In the genomic region with DNA sequence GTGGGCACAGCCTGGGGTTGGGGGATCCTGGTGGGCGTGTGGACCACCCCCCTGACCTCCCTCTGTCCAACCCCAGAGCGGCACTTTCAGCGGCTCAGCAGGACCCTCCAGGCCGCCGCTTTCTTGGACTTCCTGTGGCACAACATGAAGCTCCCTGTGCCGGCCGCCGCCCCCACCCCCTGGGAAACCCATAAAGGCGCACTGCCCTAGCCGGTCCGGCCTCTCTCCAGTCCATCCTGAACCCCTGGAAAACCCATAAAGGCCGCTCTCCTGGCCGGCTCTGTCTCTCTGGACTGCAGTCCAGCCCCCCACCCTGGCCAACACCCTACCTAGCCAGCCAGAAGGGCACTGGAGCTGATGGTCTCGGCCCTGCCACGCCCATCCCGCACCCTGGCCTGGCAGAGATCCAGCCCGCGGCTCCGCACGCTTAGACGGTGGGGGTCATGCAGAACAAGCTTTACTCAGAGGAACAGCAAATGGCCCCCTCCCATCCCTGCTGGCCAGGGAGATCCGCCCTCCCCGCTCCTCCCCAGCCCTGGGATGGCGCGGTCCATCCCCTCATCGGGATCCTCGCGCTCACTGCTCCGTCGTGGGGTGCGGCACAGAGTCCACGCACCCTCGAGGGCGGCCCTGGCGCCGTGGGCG, we compare ENCODE assay signal across 18 cellular contexts. TPM values are rescaled to one million over a fixed set of nuclear protein-coding genes. Genes with fewer than 3 reads are reported as not detected.
DNase-seq lines count a peak whose midpoint lies in the region; ATAC-seq, FAIRE-seq and TF ChIP-seq lines count a peak whose summit lies in the region.
"Had no signal": no experiment of that assay in that cellular context is flagged by ENCODE, and none has a peak within 500 bp of the region (broad histone marks: within the 10 kb centered on the region; RNA-seq: fewer than 3 reads in every experiment).

No MANE protein-coding gene starts in this region.

- peak overlapping the region; percentile 83; the same call in 1 of the 2 replicates for H4K8ac ChIP-seq in H1 (ENCODE audit: extremely low read depth, insufficient read depth, low read length)

- no peak for TF ChIP-seq POLR2A in H1 (IDR thresholded peaks at IDR 0.05; ENCODE audit: control extremely low read depth in 1 of 2, low read depth in 2 of 2, low read length in 2 of 2)
- TF ChIP-seq POLR2A in testis (IDR thresholded peaks at IDR 0.05): no peak

- TF ChIP-seq RAD21 in H1 (IDR thresholded peaks at IDR 0.05 in 1 of 2, conservative IDR thresholded peaks at IDR 0.05 in 1 of 2; ENCODE audit: low read depth in 2 of 2, low read length in 2 of 2): no peak

- H3K4ac ChIP-seq in H1 (replicated peaks; ENCODE audit: insufficient read length, low read depth, low read length): no peak overlapping the region

- POLR2A ChIA-PET in H1 (lab: Charles Lee; ENCODE audit: partially characterized antibody): interaction anchor here (0.8 to 28.2 kb wide), 14 partner anchors 9 to 176 kb away, joined by 3 to 736 read pairs (median 6); a partner anchor contains a TSS

- peaks cover 0 to 1% of the 10 kb centered on the region in 2 experiments; a peak in 1 of 4 replicates for H3K79me2 ChIP-seq in H1 (ENCODE audit: control insufficient read depth in 1 of 2, insufficient read depth in 2 of 2, low read length in 2 of 2)

- H3K27ac ChIP-seq in HUES6 (ENCODE audit: low read depth, low read length) (no peak overlapping the region), H1 (ENCODE audit: low read depth, low read length) (no peak overlapping the region), lung (ENCODE audit: low read depth in 1 of 2, low read length in 1 of 2) (no peak overlapping the region), testis (no peak overlapping the region), brain microvascular endothelial cell (no peak overlapping the region)
- H3K27ac ChIP-seq: SJSA1 had no signal

- TF ChIP-seq EP300 in H1 (IDR thresholded peaks at IDR 0.05; ENCODE audit: borderline replicate concordance in 1 of 2, low read depth in 2 of 2, low read length in 2 of 2): no peak

- no peak overlapping the region for H3K14ac ChIP-seq in H1 (ENCODE audit: insufficient read length)

- FAIRE-seq in H1 (lab: Jason Lieb, UNC): no peak

- H2BK15ac ChIP-seq in H1 (ENCODE audit: low read length): no peak overlapping the region

- CTCF ChIA-PET in H1 (lab: Charles Lee; ENCODE audit: partially characterized antibody): interaction anchor here (0.5 to 1.5 kb wide), 4 partner anchors 19 to 51 kb away, joined by 3 to 4 read pairs (median 4); no protein-coding TSS in a partner anchor

- TF ChIP-seq CTCF in H1 (IDR thresholded peaks at IDR 0.05; ENCODE audit: control extremely low read depth in 1 of 3, insufficient read depth in 1 of 3, low read depth in 1 of 3, low read length in 3 of 3) (no peak), lung (IDR thresholded peaks at IDR 0.05; ENCODE audit: control extremely low read depth, extremely low read depth) (no peak), testis (IDR thresholded peaks at IDR 0.05) (no peak), brain microvascular endothelial cell (IDR thresholded peaks at IDR 0.05; ENCODE audit: low read depth, low read length, missing control alignments) (no peak)

- ATAC-seq in lung (ENCODE audit: insufficient read depth, low FRiP score): no peak
- ATAC-seq: stimulated activated naive CD8-positive, alpha-beta T cell treated with anti-CD3 and anti-CD28 coated beads, Interleukin-15, amount 100 ng/mL, for 72 hours had no signal

- H2BK120ac ChIP-seq in H1 (replicated peaks; ENCODE audit: low read depth, low read length): no peak overlapping the region

- intact Hi-C loops in testis (cut with DNase I; ENCODE audit: low total_unique reads): no loop called here

- no peak overlapping the region for H2BK12ac ChIP-seq in H1 (ENCODE audit: low read depth, low read length)

- H3K9me3 ChIP-seq in HUES6 (ENCODE audit: control insufficient read depth, insufficient read depth, low read depth, low read length) (no peaks in the 10 kb centered on the region), H1 (ENCODE audit: insufficient read depth in 2 of 2, low read depth in 1 of 2, low read length in 1 of 2) (no peaks in the 10 kb centered on the region), lung (ENCODE audit: control insufficient read depth in 2 of 2, insufficient read depth in 1 of 2, low read length in 1 of 2) (peaks cover 0 to 24% of the 10 kb centered on the region in 2 donors), testis (no peaks in the 10 kb centered on the region)
- H3K9me3 ChIP-seq: SJSA1 had no signal

- H3K23me2 ChIP-seq in H1 (ENCODE audit: low read depth, low read length): peaks cover 19% of the 10 kb centered on the region

- H3K9ac ChIP-seq in HUES6 (ENCODE audit: low read length) (no peak overlapping the region), H1 (replicated peaks in 1 of 4; ENCODE audit: extremely low read depth in 1 of 4, low read depth in 3 of 4, low read length in 3 of 4) (no peak overlapping the region)

- H2BK5ac ChIP-seq in H1 (ENCODE audit: low read depth, low read length): peak overlapping the region; percentile 44; the same call in 1 of the 2 replicates

- 0 out of 2 replicates have a peak, but pooled peaks cover 2% of the 10 kb centered on the region for H3K79me1 ChIP-seq in H1 (ENCODE audit: low read depth, low read length)

- H3K4me1 ChIP-seq in HUES6 (ENCODE audit: control insufficient read depth, insufficient read depth, low read length) (peaks cover 28% of the 10 kb centered on the region), H1 (replicated peaks in 1 of 4; ENCODE audit: control insufficient read depth in 3 of 4, insufficient read depth in 4 of 4, low read length in 3 of 4) (peaks cover 3 to 28% (median 25%) of the 10 kb centered on the region in 4 experiments), lung (ENCODE audit: control insufficient read depth in 2 of 2, insufficient read depth in 2 of 2, low read length in 2 of 2) (peaks cover 0 to 4% of the 10 kb centered on the region in 2 donors), testis (peaks cover 5% of the 10 kb centered on the region)

- H3K4me3 ChIP-seq in HUES6 (ENCODE audit: low read depth, low read length) (peak overlapping the region; percentile 69), H1 (ENCODE audit: extremely low read depth in 1 of 4, insufficient read depth in 2 of 4, low read depth in 3 of 4, low read length in 4 of 4) (peak overlapping the region; percentile 31 to 61 (median 38); a peak in 6 of 8 replicates), lung (peak overlapping the region; percentile 19), testis (peak overlapping the region; percentile 4 to 49), brain microvascular endothelial cell (ENCODE audit: low read depth, low read length) (no peak overlapping the region)
- H3K4me3 ChIP-seq: SJSA1 had no signal

- peaks cover 43% of the 10 kb centered on the region for H3K36me3 ChIP-seq in HUES6 (ENCODE audit: control insufficient read depth, insufficient read depth, low read length)
- peaks cover 11 to 33% (median 22%) of the 10 kb centered on the region in 4 experiments; a peak in 7 of 8 replicates for H3K36me3 ChIP-seq in H1 (ENCODE audit: control insufficient read depth in 2 of 4, insufficient read depth in 4 of 4, low read length in 3 of 4)
- peaks cover 8 to 47% of the 10 kb centered on the region in 2 donors for H3K36me3 ChIP-seq in lung (ENCODE audit: control insufficient read depth in 2 of 2, insufficient read depth in 2 of 2, low read length in 2 of 2)
- no peaks in the 10 kb centered on the region for H3K36me3 ChIP-seq in testis (ENCODE audit: low read depth, missing control alignments)
- H3K36me3 ChIP-seq in brain microvascular endothelial cell (replicated peaks): peaks cover 47% of the 10 kb centered on the region

- H4K5ac ChIP-seq in H1 (ENCODE audit: insufficient read length, low read depth, low read length): no peak overlapping the region

- H3K4me2 ChIP-seq in H1 (ENCODE audit: insufficient read depth in 1 of 2, low read depth in 2 of 2, low read length in 2 of 2): peak overlapping the region; percentile 87 to 91

- H3K27me3 ChIP-seq in HUES6 (ENCODE audit: control insufficient read depth, insufficient read depth, low read length): peaks cover 43% of the 10 kb centered on the region
- peaks cover 8 to 40% (median 39%) of the 10 kb centered on the region in 4 experiments; a peak in 6 of 7 replicates for H3K27me3 ChIP-seq in H1 (replicated peaks in 1 of 4; ENCODE audit: control insufficient read depth in 3 of 4, extremely low read depth in 1 of 4, insufficient read depth in 3 of 4, low read length in 3 of 4)
- no peaks in the 10 kb centered on the region for H3K27me3 ChIP-seq in lung (ENCODE audit: control insufficient read depth, insufficient read depth)
- H3K27me3 ChIP-seq in testis: no peaks in the 10 kb centered on the region
- H3K27me3 ChIP-seq in brain microvascular endothelial cell (replicated peaks): peaks cover 34% of the 10 kb centered on the region

- no peak overlapping the region for H2AK5ac ChIP-seq in H1 (ENCODE audit: low read depth, low read length)

- WGBS in H1 (ENCODE audit: extremely low coverage in 1 of 2, insufficient coverage in 1 of 2, insufficient read length in 1 of 2, insufficient replicate concordance in 2 of 2, low coverage in 1 of 2, low lambda C conversion rate in 2 of 2, missing lambda C conversion rate in 1 of 2), 2 experiments: 66% methylated on average over 34 of the region's 37 CpGs; no CpG with 5 or more reads in 1 of the 2 experiments
- 77% methylated on average over 36 to 37 of the region's 37 CpGs for WGBS in lung, 2 donors
- WGBS in testis, 2 donors: 69% methylated on average over 16 to 37 of the region's 37 CpGs

- H2AFZ ChIP-seq in H1 (ENCODE audit: low read length): no peak overlapping the region

- DNase-seq in H1 (ENCODE audit: low read depth in 1 of 2, low spot score in 2 of 2) (peak in 1 of 2 experiments; percentile 66), lung (ENCODE audit: low spot score) (no peak), testis (no peak), HUDEP-2 (lab: John Stamatoyannopoulos, UW; ENCODE audit: unreplicated experiment in 76 of 76) (no peak), DMS79 treated with DMSO at 0.1 percent for 48 hours (lab: John Stamatoyannopoulos, UW) (no peak), brain microvascular endothelial cell (no peak)
- DNase-seq: activated effector memory CD4-positive, alpha-beta T cell treated with Interleukin-2 at 50 U/mL for 16 hours; amniotic stem cell; mesenchymal stem cell; NCI-H2081 treated with DMSO at 0.1 percent for 48 hours; NCI-H510A treated with DMSO at 0.1 percent for 48 hours had no signal

- H4K20me1 ChIP-seq in H1 (replicated peaks in 1 of 2; ENCODE audit: control insufficient read depth in 1 of 2, insufficient read depth in 2 of 2, low read length in 2 of 2): peaks cover 2 to 25% of the 10 kb centered on the region in 2 experiments

- in situ Hi-C loops in brain microvascular endothelial cell (cut with HindIII; ENCODE audit: low pct_ligation_motif_present, low sequenced_read_pairs): no loop called here

- no peak overlapping the region for H3K18ac ChIP-seq in H1 (ENCODE audit: extremely low read depth, low read length)

- H3K23ac ChIP-seq in H1 (ENCODE audit: insufficient read length): no peak overlapping the region

- no peak overlapping the region for H3K56ac ChIP-seq in H1 (replicated peaks; ENCODE audit: insufficient read length, low read depth, low read length)

- H2BK20ac ChIP-seq in H1 (ENCODE audit: low read length): no peak overlapping the region

- H4K91ac ChIP-seq in H1 (replicated peaks; ENCODE audit: insufficient read length, low read length): no peak overlapping the region

RNA-seq across cellular contexts. Expression of a gene that starts 2.7 kb away (rescaled TPM):
- total RNA-seq in H1 (2021; fragmentation: NEBNext Ultra II Directional; extraction: Animal tissue kit (Norgen Biotek cat#: 25700)): 2.5 and 3.3 TPM in 2 replicates
- polyA plus RNA-seq in H1 (2011; rRNA removed) (1.3 and 2.6 TPM in 2 replicates), lung (1 to 10 TPM; 2.0 to 7.3 TPM), testis (ENCODE audit: insufficient read depth, low read depth, low replicate concordance) (3.7 TPM)
- 1.7 TPM for polyA plus RNA-seq in H1 (2011; cell fraction: cytosol; rRNA removed)
- polyA plus RNA-seq in H1 (2011; cell fraction: nucleus; rRNA removed): 2.3 TPM
- polyA plus RNA-seq in H1 (2012, experiment 1 of 2): 0.33 to 1.1 TPM (median 0.74 TPM) in 4 replicates
- 0.58 TPM for polyA plus RNA-seq in H1 (2012, experiment 2 of 2)
- polyA plus RNA-seq in H1 (2013, experiment 1 of 2): 1.1 TPM
- polyA plus RNA-seq in H1 (2013, experiment 2 of 2): 1.0 TPM
- not detected in 2 replicates for polyA minus RNA-seq in H1 (2011; rRNA and poly(A)+ RNA removed)
- not detected for polyA minus RNA-seq in H1 (2011; cell fraction: cytosol; rRNA and poly(A)+ RNA removed)
- polyA minus RNA-seq in H1 (2011; cell fraction: nucleus; rRNA and poly(A)+ RNA removed): 0.60 TPM
- total RNA-seq in lung (1 to 10 TPM in 1 of 2 donors, under 1 TPM in 1; 0.28 to 4.5 TPM), testis (1 to 10 TPM; 4.8 to 7.6 TPM)
- polyA plus RNA-seq: IgD-negative memory B cell had no signal

RNA-seq across cellular contexts. Expression of a gene that starts 5.4 kb away (rescaled TPM):
- 37.9 and 45.4 TPM in 2 replicates for total RNA-seq in H1 (2021; fragmentation: NEBNext Ultra II Directional; extraction: Animal tissue kit (Norgen Biotek cat#: 25700))
- polyA plus RNA-seq in H1 (2011; rRNA removed) (17.7 and 29.1 TPM in 2 replicates), lung (10 to 100 TPM; 18.6 to 63.5 TPM), testis (ENCODE audit: insufficient read depth, low read depth, low replicate concordance) (40.0 TPM)
- 19.6 TPM for polyA plus RNA-seq in H1 (2011; cell fraction: cytosol; rRNA removed)
- 36.4 TPM for polyA plus RNA-seq in H1 (2011; cell fraction: nucleus; rRNA removed)
- polyA plus RNA-seq in H1 (2012, experiment 1 of 2): 34.2 to 52.3 TPM (median 47.8 TPM) in 4 replicates
- 63.8 TPM for polyA plus RNA-seq in H1 (2012, experiment 2 of 2)
- polyA plus RNA-seq in H1 (2013, experiment 1 of 2): 33.8 TPM
- polyA plus RNA-seq in H1 (2013, experiment 2 of 2): 33.2 TPM
- 7.9 and 10.7 TPM in 2 replicates for polyA minus RNA-seq in H1 (2011; rRNA and poly(A)+ RNA removed)
- polyA minus RNA-seq in H1 (2011; cell fraction: cytosol; rRNA and poly(A)+ RNA removed): 21.6 TPM
- polyA minus RNA-seq in H1 (2011; cell fraction: nucleus; rRNA and poly(A)+ RNA removed): 22.6 TPM
- total RNA-seq in lung (10 to 100 TPM in 1 of 2 donors, 1 to 10 TPM in 1; 7.4 to 32.6 TPM), testis (10 to 100 TPM; 25.7 to 25.8 TPM)

RNA-seq across cellular contexts. Expression of a gene that starts 6.7 kb away (rescaled TPM):
- total RNA-seq in H1 (2021; fragmentation: NEBNext Ultra II Directional; extraction: Animal tissue kit (Norgen Biotek cat#: 25700)): 65.8 and 66.8 TPM in 2 replicates
- polyA plus RNA-seq in H1 (2011; rRNA removed) (137 and 159 TPM in 2 replicates), lung (10 to 100 TPM; 52.8 to 58.8 TPM), testis (ENCODE audit: insufficient read depth, low read depth, low replicate concordance) (77.1 TPM)
- polyA plus RNA-seq in H1 (2011; cell fraction: cytosol; rRNA removed): 103 TPM
- 173 TPM for polyA plus RNA-seq in H1 (2011; cell fraction: nucleus; rRNA removed)
- polyA plus RNA-seq in H1 (2012, experiment 1 of 2): 37.5 to 87.9 TPM (median 82.0 TPM) in 4 replicates
- polyA plus RNA-seq in H1 (2012, experiment 2 of 2): 92.8 TPM
- polyA plus RNA-seq in H1 (2013, experiment 1 of 2): 36.0 TPM
- polyA plus RNA-seq in H1 (2013, experiment 2 of 2): 28.1 TPM
- polyA minus RNA-seq in H1 (2011; rRNA and poly(A)+ RNA removed): 59.1 and 71.8 TPM in 2 replicates
- 62.5 TPM for polyA minus RNA-seq in H1 (2011; cell fraction: cytosol; rRNA and poly(A)+ RNA removed)
- 75.9 TPM for polyA minus RNA-seq in H1 (2011; cell fraction: nucleus; rRNA and poly(A)+ RNA removed)
- total RNA-seq in lung (10 to 100 TPM; 23.9 to 35.4 TPM), testis (100 to 1,000 TPM in 1 of 2 donors, 10 to 100 TPM in 1; 83.4 to 109 TPM)

RNA-seq across cellular contexts. Expression of a gene that starts 11.2 kb away (rescaled TPM):
- 36.2 and 38.8 TPM in 2 replicates for total RNA-seq in H1 (2021; fragmentation: NEBNext Ultra II Directional; extraction: Animal tissue kit (Norgen Biotek cat#: 25700))
- polyA plus RNA-seq in H1 (2011; rRNA removed): 49.9 and 72.3 TPM in 2 replicates
- 43.3 TPM for polyA plus RNA-seq in H1 (2011; cell fraction: cytosol; rRNA removed)
- polyA plus RNA-seq in H1 (2011; cell fraction: nucleus; rRNA removed): 58.6 TPM
- polyA plus RNA-seq in H1 (2012, experiment 1 of 2): 25.3 to 42.7 TPM (median 36.2 TPM) in 4 replicates
- 36.8 TPM for polyA plus RNA-seq in H1 (2012, experiment 2 of 2)
- 26.9 TPM for polyA plus RNA-seq in H1 (2013, experiment 1 of 2)
- 28.0 TPM for polyA plus RNA-seq in H1 (2013, experiment 2 of 2)
- polyA minus RNA-seq in H1 (2011; rRNA and poly(A)+ RNA removed): 22.3 and 31.8 TPM in 2 replicates
- polyA minus RNA-seq in H1 (2011; cell fraction: cytosol; rRNA and poly(A)+ RNA removed): 34.8 TPM
- 32.6 TPM for polyA minus RNA-seq in H1 (2011; cell fraction: nucleus; rRNA and poly(A)+ RNA removed)
- under 1 TPM; 0.40 to 0.46 TPM for total RNA-seq in lung
- under 1 TPM; 0.10 to 0.69 TPM for polyA plus RNA-seq in lung
- 10 to 100 TPM; 20.9 to 33.5 TPM for total RNA-seq in testis
- polyA plus RNA-seq in testis (ENCODE audit: insufficient read depth, low read depth, low replicate concordance): 10.0 TPM

RNA-seq across cellular contexts. Expression of a gene that starts 11.9 kb away (rescaled TPM):
- not detected in 2 replicates for total RNA-seq in H1 (2021; fragmentation: NEBNext Ultra II Directional; extraction: Animal tissue kit (Norgen Biotek cat#: 25700))
- polyA plus RNA-seq in H1 (2011; rRNA removed) (0.17 TPM in 1 of 2 replicates, not detected in the other), lung (under 1 TPM in 1 of 2 donors, not detected in 1; 0.15 TPM), testis (ENCODE audit: insufficient read depth, low read depth, low replicate concordance) (153 TPM)
- not detected for polyA plus RNA-seq in H1 (2011; cell fraction: cytosol; rRNA removed)
- polyA plus RNA-seq in H1 (2011; cell fraction: nucleus; rRNA removed): 0.37 TPM
- 0.31 TPM in 1 of 4 replicates, not detected in the others for polyA plus RNA-seq in H1 (2012, experiment 1 of 2)
- polyA plus RNA-seq in H1 (2012, experiment 2 of 2): not detected
- polyA plus RNA-seq in H1 (2013, experiment 1 of 2): not detected
- polyA plus RNA-seq in H1 (2013, experiment 2 of 2): not detected
- polyA minus RNA-seq in H1 (2011; rRNA and poly(A)+ RNA removed): not detected in 2 replicates
- polyA minus RNA-seq in H1 (2011; cell fraction: cytosol; rRNA and poly(A)+ RNA removed): not detected
- not detected for polyA minus RNA-seq in H1 (2011; cell fraction: nucleus; rRNA and poly(A)+ RNA removed)
- total RNA-seq in lung (not detected), testis (100 to 1,000 TPM in 1 of 2 donors, 10 to 100 TPM in 1; 86.7 to 210 TPM)
- total RNA-seq: cerebellum, fibroblast of villous mesenchyme, SJSA1 had no signal
- polyA plus RNA-seq: IgD-negative memory B cell, neural cell had no signal
